In genomic region chr2:96248624-96249023, GRCh38 we compare ENCODE assay signal across 2 cellular contexts.
TF ChIP-seq lines count a peak whose summit lies in the region.

No MANE protein-coding gene starts in this region.

TF ChIP-seq in HCT116, 20 proteins besides CTCF, POLR2A, EP300 and RAD21:
- TF ChIP-seq TCF7L2 (IDR thresholded peaks at IDR 0.05; ENCODE audit: borderline replicate concordance, extremely low read depth, insufficient read depth, insufficient read length) (no peak), EZH2 (IDR thresholded peaks at IDR 0.05) (no peak), SRF (IDR thresholded peaks at IDR 0.05; ENCODE audit: low read depth) (no peak), YY1 (IDR thresholded peaks at IDR 0.05; ENCODE audit: extremely low read depth, insufficient replicate concordance, low read depth, low read length) (no peak), REST (IDR thresholded peaks at IDR 0.05; ENCODE audit: low read depth) (no peak), MAX (IDR thresholded peaks at IDR 0.05) (no peak), ELF1 (IDR thresholded peaks at IDR 0.05; ENCODE audit: borderline replicate concordance, low read depth) (no peak), POLR2AphosphoS5 (IDR thresholded peaks at IDR 0.05; ENCODE audit: low read depth, low read length) (no peak), JUND (IDR thresholded peaks at IDR 0.05) (no peak), CEBPB (IDR thresholded peaks at IDR 0.05; ENCODE audit: low read depth) (no peak), SIN3A (IDR thresholded peaks at IDR 0.05; ENCODE audit: low read depth) (no peak), FOSL1 (IDR thresholded peaks at IDR 0.05; ENCODE audit: low read depth) (no peak), EZH2phosphoT487 (IDR thresholded peaks at IDR 0.05; ENCODE audit: borderline replicate concordance) (no peak), ZNF274 (IDR thresholded peaks at IDR 0.05; ENCODE audit: low read depth, low read length) (no peak)
- TF ChIP-seq, protein P1, sequence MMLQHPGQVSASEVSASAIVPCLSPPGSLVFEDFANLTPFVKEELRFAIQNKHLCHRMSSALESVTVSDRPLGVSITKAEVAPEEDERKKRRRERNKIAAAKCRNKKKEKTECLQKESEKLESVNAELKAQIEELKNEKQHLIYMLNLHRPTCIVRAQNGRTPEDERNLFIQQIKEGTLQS (IDR thresholded peaks at IDR 0.05): no peak
TF ChIP-seq in HCT116: peak in this region for 0.

TF ChIP-seq in GM12878, 131 proteins besides CTCF, POLR2A, EP300 and RAD21:
- TF ChIP-seq, protein P2, sequence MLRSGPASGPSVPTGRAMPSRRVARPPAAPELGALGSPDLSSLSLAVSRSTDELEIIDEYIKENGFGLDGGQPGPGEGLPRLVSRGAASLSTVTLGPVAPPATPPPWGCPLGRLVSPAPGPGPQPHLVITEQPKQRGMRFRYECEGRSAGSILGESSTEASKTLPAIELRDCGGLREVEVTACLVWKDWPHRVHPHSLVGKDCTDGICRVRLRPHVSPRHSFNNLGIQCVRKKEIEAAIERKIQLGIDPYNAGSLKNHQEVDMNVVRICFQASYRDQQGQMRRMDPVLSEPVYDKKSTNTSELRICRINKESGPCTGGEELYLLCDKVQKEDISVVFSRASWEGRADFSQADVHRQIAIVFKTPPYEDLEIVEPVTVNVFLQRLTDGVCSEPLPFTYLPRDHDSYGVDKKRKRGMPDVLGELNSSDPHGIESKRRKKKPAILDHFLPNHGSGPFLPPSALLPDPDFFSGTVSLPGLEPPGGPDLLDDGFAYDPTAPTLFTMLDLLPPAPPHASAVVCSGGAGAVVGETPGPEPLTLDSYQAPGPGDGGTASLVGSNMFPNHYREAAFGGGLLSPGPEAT (IDR thresholded peaks at IDR 0.05; ENCODE audit: low read depth): no peak
- TF ChIP-seq HDGF (IDR thresholded peaks at IDR 0.05) (no peak), SREBF2 (IDR thresholded peaks at IDR 0.05; ENCODE audit: low read length) (no peak), E2F4 (IDR thresholded peaks at IDR 0.05; ENCODE audit: low read depth, low read length) (no peak), TARDBP (IDR thresholded peaks at IDR 0.05; ENCODE audit: borderline replicate concordance) (no peak), ZBTB33 (IDR thresholded peaks at IDR 0.05) (no peak)
- TF ChIP-seq, protein P3, sequence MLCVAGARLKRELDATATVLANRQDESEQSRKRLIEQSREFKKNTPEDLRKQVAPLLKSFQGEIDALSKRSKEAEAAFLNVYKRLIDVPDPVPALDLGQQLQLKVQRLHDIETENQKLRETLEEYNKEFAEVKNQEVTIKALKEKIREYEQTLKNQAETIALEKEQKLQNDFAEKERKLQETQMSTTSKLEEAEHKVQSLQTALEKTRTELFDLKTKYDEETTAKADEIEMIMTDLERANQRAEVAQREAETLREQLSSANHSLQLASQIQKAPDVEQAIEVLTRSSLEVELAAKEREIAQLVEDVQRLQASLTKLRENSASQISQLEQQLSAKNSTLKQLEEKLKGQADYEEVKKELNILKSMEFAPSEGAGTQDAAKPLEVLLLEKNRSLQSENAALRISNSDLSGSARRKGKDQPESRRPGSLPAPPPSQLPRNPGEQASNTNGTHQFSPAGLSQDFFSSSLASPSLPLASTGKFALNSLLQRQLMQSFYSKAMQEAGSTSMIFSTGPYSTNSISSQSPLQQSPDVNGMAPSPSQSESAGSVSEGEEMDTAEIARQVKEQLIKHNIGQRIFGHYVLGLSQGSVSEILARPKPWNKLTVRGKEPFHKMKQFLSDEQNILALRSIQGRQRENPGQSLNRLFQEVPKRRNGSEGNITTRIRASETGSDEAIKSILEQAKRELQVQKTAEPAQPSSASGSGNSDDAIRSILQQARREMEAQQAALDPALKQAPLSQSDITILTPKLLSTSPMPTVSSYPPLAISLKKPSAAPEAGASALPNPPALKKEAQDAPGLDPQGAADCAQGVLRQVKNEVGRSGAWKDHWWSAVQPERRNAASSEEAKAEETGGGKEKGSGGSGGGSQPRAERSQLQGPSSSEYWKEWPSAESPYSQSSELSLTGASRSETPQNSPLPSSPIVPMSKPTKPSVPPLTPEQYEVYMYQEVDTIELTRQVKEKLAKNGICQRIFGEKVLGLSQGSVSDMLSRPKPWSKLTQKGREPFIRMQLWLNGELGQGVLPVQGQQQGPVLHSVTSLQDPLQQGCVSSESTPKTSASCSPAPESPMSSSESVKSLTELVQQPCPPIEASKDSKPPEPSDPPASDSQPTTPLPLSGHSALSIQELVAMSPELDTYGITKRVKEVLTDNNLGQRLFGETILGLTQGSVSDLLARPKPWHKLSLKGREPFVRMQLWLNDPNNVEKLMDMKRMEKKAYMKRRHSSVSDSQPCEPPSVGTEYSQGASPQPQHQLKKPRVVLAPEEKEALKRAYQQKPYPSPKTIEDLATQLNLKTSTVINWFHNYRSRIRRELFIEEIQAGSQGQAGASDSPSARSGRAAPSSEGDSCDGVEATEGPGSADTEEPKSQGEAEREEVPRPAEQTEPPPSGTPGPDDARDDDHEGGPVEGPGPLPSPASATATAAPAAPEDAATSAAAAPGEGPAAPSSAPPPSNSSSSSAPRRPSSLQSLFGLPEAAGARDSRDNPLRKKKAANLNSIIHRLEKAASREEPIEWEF (IDR thresholded peaks at IDR 0.05; ENCODE audit: insufficient replicate concordance, low read depth, low read length): no peak
- TF ChIP-seq, protein P4, sequence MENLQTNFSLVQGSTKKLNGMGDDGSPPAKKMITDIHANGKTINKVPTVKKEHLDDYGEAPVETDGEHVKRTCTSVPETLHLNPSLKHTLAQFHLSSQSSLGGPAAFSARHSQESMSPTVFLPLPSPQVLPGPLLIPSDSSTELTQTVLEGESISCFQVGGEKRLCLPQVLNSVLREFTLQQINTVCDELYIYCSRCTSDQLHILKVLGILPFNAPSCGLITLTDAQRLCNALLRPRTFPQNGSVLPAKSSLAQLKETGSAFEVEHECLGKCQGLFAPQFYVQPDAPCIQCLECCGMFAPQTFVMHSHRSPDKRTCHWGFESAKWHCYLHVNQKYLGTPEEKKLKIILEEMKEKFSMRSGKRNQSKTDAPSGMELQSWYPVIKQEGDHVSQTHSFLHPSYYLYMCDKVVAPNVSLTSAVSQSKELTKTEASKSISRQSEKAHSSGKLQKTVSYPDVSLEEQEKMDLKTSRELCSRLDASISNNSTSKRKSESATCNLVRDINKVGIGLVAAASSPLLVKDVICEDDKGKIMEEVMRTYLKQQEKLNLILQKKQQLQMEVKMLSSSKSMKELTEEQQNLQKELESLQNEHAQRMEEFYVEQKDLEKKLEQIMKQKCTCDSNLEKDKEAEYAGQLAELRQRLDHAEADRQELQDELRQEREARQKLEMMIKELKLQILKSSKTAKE (IDR thresholded peaks at IDR 0.05; ENCODE audit: low read depth, poor library complexity, severe bottlenecking): no peak
